17 cellular contexts compared by ENCODE assay signal in the genomic region with DNA sequence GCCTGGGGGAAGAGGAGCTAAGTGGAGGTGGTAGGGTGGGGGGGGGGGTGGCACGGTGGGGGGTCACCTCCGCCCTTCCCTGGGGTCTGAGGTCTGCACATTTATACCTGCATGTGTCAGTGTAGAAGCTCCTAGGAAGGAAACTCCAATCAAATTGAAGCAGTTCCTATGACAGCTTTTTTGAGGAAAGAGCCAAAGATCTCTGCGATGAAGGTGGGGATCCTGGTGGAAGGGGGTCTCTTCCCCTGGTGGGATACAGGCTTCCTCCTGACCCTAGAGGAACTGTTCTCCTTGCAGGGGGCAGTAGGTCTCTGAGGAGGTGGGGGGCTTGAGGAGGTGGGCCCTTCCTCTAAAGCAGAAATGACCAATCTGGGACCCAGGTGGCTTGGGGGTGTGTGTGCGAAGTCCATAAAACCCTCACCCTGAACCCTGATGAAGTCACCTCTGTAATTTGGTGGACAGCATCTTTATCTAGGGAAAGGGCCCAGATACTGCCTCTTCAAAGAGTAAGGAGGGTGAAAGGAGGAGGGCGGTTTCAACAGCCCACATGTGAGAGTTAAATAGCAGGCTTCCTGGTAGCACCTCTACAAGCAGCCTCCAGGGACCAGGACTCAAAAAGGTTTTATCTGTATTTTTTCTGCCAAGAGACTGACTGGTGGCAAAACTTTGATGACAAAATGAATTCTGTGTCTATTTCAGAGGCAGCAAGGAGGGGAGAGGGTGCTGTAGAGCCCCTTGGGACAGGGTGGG. TPM values are rescaled to one million over a fixed set of nuclear protein-coding genes. Genes with fewer than 3 reads are reported as not detected.
DNase-seq lines count a peak whose midpoint lies in the region; ATAC-seq and TF ChIP-seq lines count a peak whose summit lies in the region.
"Had no signal": no experiment of that assay in that cellular context is flagged by ENCODE, and none has a peak within 500 bp of the region (broad histone marks: within the 10 kb centered on the region; RNA-seq: fewer than 3 reads in every experiment).

No MANE protein-coding gene starts in this region.

- TF ChIP-seq POLR2A in erythroblast (IDR thresholded peaks at IDR 0.05; ENCODE audit: low read length), result no peak

- H3K4me3 ChIP-seq in brain microvascular endothelial cell (ENCODE audit: low read depth, low read length), result no peak overlapping the region
- H3K4me3 ChIP-seq: SJSA1 had no signal

- no peaks in the 10 kb centered on the region for H3K9me3 Mint-ChIP-seq in stimulated activated naive CD8-positive, alpha-beta T cell treated with anti-CD3 and anti-CD28 coated beads, Interleukin-15, Interleukin-2, amounts not matched to agents 100 ng/mL and 50 ng/mL, for 24 hours
- no peaks in the 10 kb centered on the region for H3K9me3 Mint-ChIP-seq in activated T-helper 17 cell treated with anti-CD3 and anti-CD28 coated beads, Interleukin-2, amount 50 U/mL, for 72 hours
- no peaks in the 10 kb centered on the region for H3K9me3 Mint-ChIP-seq in mesothelial cell of epicardium
- H3K9me3 Mint-ChIP-seq: naive B cell had no signal

- H3K4me1 Mint-ChIP-seq in stimulated activated naive CD8-positive, alpha-beta T cell treated with anti-CD3 and anti-CD28 coated beads, Interleukin-15, Interleukin-2, amounts not matched to agents 100 ng/mL and 50 ng/mL, for 24 hours (ENCODE audit: low read depth), result peaks cover 95% of the 10 kb centered on the region
- H3K4me1 Mint-ChIP-seq in activated T-helper 17 cell treated with anti-CD3 and anti-CD28 coated beads, Interleukin-2, amount 50 U/mL, for 72 hours, result peaks cover 53% of the 10 kb centered on the region
- peaks cover 49% of the 10 kb centered on the region for H3K4me1 Mint-ChIP-seq in mesothelial cell of epicardium

- H3K27ac ChIP-seq in brain microvascular endothelial cell, result no peak overlapping the region
- H3K27ac ChIP-seq: foreskin keratinocyte, KMS-11, SJSA1 had no signal

- ATAC-seq in stimulated activated naive CD8-positive, alpha-beta T cell treated with anti-CD3 and anti-CD28 coated beads, Interleukin-15, Interleukin-2, amounts not matched to agents 100 U/mL and 50 U/mL, for 24 hours, result no peak
- no peak for ATAC-seq in activated T-helper 17 cell treated with anti-CD3 and anti-CD28 coated beads, Interleukin-2, amount 50 U/mL, for 72 hours (replicated peaks)
- ATAC-seq: foreskin keratinocyte, left ventricle myocardium superior had no signal

- H3K27ac Mint-ChIP-seq in stimulated activated naive CD8-positive, alpha-beta T cell treated with anti-CD3 and anti-CD28 coated beads, Interleukin-15, Interleukin-2, amounts not matched to agents 100 ng/mL and 50 ng/mL, for 24 hours, result peak overlapping the region; percentile 55
- peak overlapping the region; percentile 92 for H3K27ac Mint-ChIP-seq in activated T-helper 17 cell treated with anti-CD3 and anti-CD28 coated beads, Interleukin-2, amount 50 U/mL, for 72 hours
- H3K27ac Mint-ChIP-seq in mesothelial cell of epicardium, result peak overlapping the region; percentile 96

- TF ChIP-seq CTCF in mesothelial cell of epicardium (IDR thresholded peaks at IDR 0.05; ENCODE audit: unreplicated experiment), result no peak
- no peak for TF ChIP-seq CTCF in brain microvascular endothelial cell (IDR thresholded peaks at IDR 0.05; ENCODE audit: low read depth, low read length, missing control alignments)

- no peak for DNase-seq in stimulated activated naive CD8-positive, alpha-beta T cell treated with anti-CD3 and anti-CD28 coated beads, Interleukin-15, Interleukin-2, amounts not matched to agents 100 U/mL and 50 U/mL, for 24 hours
- DNase-seq in mesothelial cell of epicardium (ENCODE audit: low spot score in 2 of 2, unreplicated experiment in 2 of 2) (no peak), NCI-H1105 (lab: John Stamatoyannopoulos, UW) (no peak), erythroblast (lab: John Stamatoyannopoulos, UW) (no peak), brain microvascular endothelial cell (no peak)
- DNase-seq: caudate nucleus, foreskin keratinocyte, left ventricle myocardium superior, naive B cell, NCI-H1417, NCI-H2227 treated with DMSO at 0.1 percent for 48 hours had no signal

- H3K4me3 Mint-ChIP-seq in stimulated activated naive CD8-positive, alpha-beta T cell treated with anti-CD3 and anti-CD28 coated beads, Interleukin-15, Interleukin-2, amounts not matched to agents 100 ng/mL and 50 ng/mL, for 24 hours, result no peak overlapping the region
- H3K4me3 Mint-ChIP-seq in activated T-helper 17 cell treated with anti-CD3 and anti-CD28 coated beads, Interleukin-2, amount 50 U/mL, for 72 hours, result peak overlapping the region; percentile 39
- H3K4me3 Mint-ChIP-seq in mesothelial cell of epicardium, result no peak overlapping the region
- H3K4me3 Mint-ChIP-seq: B cell had no signal

- H3K27me3 ChIP-seq in brain microvascular endothelial cell (replicated peaks), result no peaks in the 10 kb centered on the region
- H3K27me3 ChIP-seq: foreskin keratinocyte, SJSA1 had no signal

- H3K36me3 ChIP-seq in brain microvascular endothelial cell (replicated peaks), result peaks cover 3% of the 10 kb centered on the region

- peaks cover 18% of the 10 kb centered on the region for H3K36me3 Mint-ChIP-seq in stimulated activated naive CD8-positive, alpha-beta T cell treated with anti-CD3 and anti-CD28 coated beads, Interleukin-15, Interleukin-2, amounts not matched to agents 100 ng/mL and 50 ng/mL, for 24 hours (ENCODE audit: low read depth)
- peaks cover 43% of the 10 kb centered on the region for H3K36me3 Mint-ChIP-seq in activated T-helper 17 cell treated with anti-CD3 and anti-CD28 coated beads, Interleukin-2, amount 50 U/mL, for 72 hours (ENCODE audit: low read depth)
- no peaks in the 10 kb centered on the region for H3K36me3 Mint-ChIP-seq in mesothelial cell of epicardium
- H3K36me3 Mint-ChIP-seq: naive B cell had no signal

- in situ Hi-C loops in brain microvascular endothelial cell (cut with HindIII; ENCODE audit: low pct_ligation_motif_present, low sequenced_read_pairs), result no loop called here

- no peaks in the 10 kb centered on the region for H3K27me3 Mint-ChIP-seq in stimulated activated naive CD8-positive, alpha-beta T cell treated with anti-CD3 and anti-CD28 coated beads, Interleukin-15, Interleukin-2, amounts not matched to agents 100 ng/mL and 50 ng/mL, for 24 hours
- no peaks in the 10 kb centered on the region for H3K27me3 Mint-ChIP-seq in activated T-helper 17 cell treated with anti-CD3 and anti-CD28 coated beads, Interleukin-2, amount 50 U/mL, for 72 hours
- no peaks in the 10 kb centered on the region for H3K27me3 Mint-ChIP-seq in mesothelial cell of epicardium (ENCODE audit: low read depth)
- H3K27me3 Mint-ChIP-seq: B cell, naive B cell, progenitor cell of endocrine pancreas had no signal

RNA-seq across cellular contexts. Expression of a gene that starts 12.9 kb away (rescaled TPM):
- total RNA-seq in activated T-helper 17 cell treated with anti-CD3 and anti-CD28 coated beads, Interleukin-2, amount 50 U/mL, for 72 hours, result 100 to 1,000 TPM in 1 of 2 donors, 10 to 100 TPM in 1; 81.4 to 112 TPM
- 83.3 to 89.8 TPM (median 87.2 TPM) in 3 replicates for total RNA-seq in mesothelial cell of epicardium

RNA-seq across cellular contexts. Expression of a gene that starts 50.9 kb away (rescaled TPM):
- 1 to 10 TPM; 3.8 to 5.1 TPM for total RNA-seq in activated T-helper 17 cell treated with anti-CD3 and anti-CD28 coated beads, Interleukin-2, amount 50 U/mL, for 72 hours
- total RNA-seq in mesothelial cell of epicardium, result 16.2 to 17.2 TPM (median 16.7 TPM) in 3 replicates
